10 cellular contexts compared by ENCODE assay signal in genomic region chr12:50926415-50926814, GRCh38. TPM values are rescaled to one million over a fixed set of nuclear protein-coding genes. Genes with fewer than 3 reads are reported as not detected.
DNase-seq lines count a peak whose midpoint lies in the region; ATAC-seq and TF ChIP-seq lines count a peak whose summit lies in the region.
"Had no signal": no experiment of that assay in that cellular context is flagged by ENCODE, and none has a peak within 500 bp of the region (broad histone marks: within the 10 kb centered on the region; RNA-seq: fewer than 3 reads in every experiment).

No MANE protein-coding gene starts in this region.

- H3K36me3 ChIP-seq in iPS-18a (ENCODE audit: control insufficient read depth, low read depth, low read length) (no peaks in the 10 kb centered on the region), skeletal muscle tissue (ENCODE audit: control insufficient read depth in 3 of 3, insufficient read depth in 3 of 3, low read length in 3 of 3) (peaks cover 5 to 20% (median 20%) of the 10 kb centered on the region in 3 donors)

- no peak for ATAC-seq in WTC11
- no peak for ATAC-seq in GM21576 (IDR thresholded peaks at IDR 0.05; ENCODE audit: unreplicated experiment)

- POLR2A ChIA-PET in WTC11 (lab: Charles Lee) = interaction anchor here (1.1 kb wide), 1 partner anchor 8 kb away, joined by 4 read pairs; no protein-coding TSS in a partner anchor

- peak overlapping the region; percentile 85 for H3K4me3 Mint-ChIP-seq in WTC11

- TF ChIP-seq CTCF in GM12865 (IDR thresholded peaks at IDR 0.05; ENCODE audit: insufficient read depth, low read depth, low read length, missing control alignments) (no peak), WTC11 (IDR thresholded peaks at IDR 0.05) (no peak)

- H3K27ac ChIP-seq in iPS-18a (ENCODE audit: low read length) = no peak overlapping the region
- H3K27ac ChIP-seq in skeletal muscle tissue (ENCODE audit: low read depth, low read length) = peak overlapping the region; percentile 86

- no peaks in the 10 kb centered on the region for H3K27me3 ChIP-seq in iPS-18a (ENCODE audit: control insufficient read depth, insufficient read depth, low read length)
- no peaks in the 10 kb centered on the region for H3K27me3 ChIP-seq in skeletal muscle tissue (ENCODE audit: control insufficient read depth in 3 of 3, insufficient read depth in 3 of 3, low read length in 3 of 3)

- no peaks in the 10 kb centered on the region for H3K9me3 Mint-ChIP-seq in WTC11

- peaks cover 7% of the 10 kb centered on the region; the same call in 1 of the 2 replicates for H3K36me3 Mint-ChIP-seq in WTC11

- H3K9me3 ChIP-seq in iPS-18a (ENCODE audit: control insufficient read depth, low read depth, low read length) (no peaks in the 10 kb centered on the region), skeletal muscle tissue (ENCODE audit: control insufficient read depth in 3 of 3, low read length in 3 of 3) (no peaks in the 10 kb centered on the region)

- peaks cover 73% of the 10 kb centered on the region for H3K4me1 Mint-ChIP-seq in WTC11

- CTCF ChIA-PET in WTC11 (lab: Charles Lee) = no interaction called here

- H3K4me3 ChIP-seq in GM12865 (ENCODE audit: low read depth, low read length) = peak overlapping the region; percentile 44; the same call in 1 of the 2 replicates
- H3K4me3 ChIP-seq in iPS-18a (ENCODE audit: low read length) = peak overlapping the region; percentile 25
- H3K4me3 ChIP-seq in skeletal muscle tissue (ENCODE audit: low read length in 3 of 3) = peak overlapping the region; percentile 68 to 98 (median 83)

- no peak for DNase-seq in GM12865 (ENCODE audit: low read depth)
- no peak for DNase-seq in WTC11 (ENCODE audit: low spot score)
- DNase-seq in GDM1 (lab: John Stamatoyannopoulos, UW) = no peak
- DNase-seq in NCI-H1417 (lab: John Stamatoyannopoulos, UW) = no peak
- DNase-seq in occipital lobe (lab: John Stamatoyannopoulos, UW) = no peak
- DNase-seq: activated CD4-positive, alpha-beta T cell treated with anti-CD3 and anti-CD28 coated beads, Interleukin-2, amount 50 U/mL, for 1 hour; NCI-H1694 had no signal

- H3K27ac Mint-ChIP-seq in WTC11 = no peak overlapping the region

- H3K4me1 ChIP-seq in iPS-18a (ENCODE audit: control insufficient read depth, low read depth, low read length) = peaks cover 40% of the 10 kb centered on the region
- H3K4me1 ChIP-seq in skeletal muscle tissue (ENCODE audit: control insufficient read depth in 3 of 3, insufficient read depth in 3 of 3, low read length in 3 of 3) = peaks cover 20 to 31% (median 26%) of the 10 kb centered on the region in 3 donors

- no peaks in the 10 kb centered on the region for H3K27me3 Mint-ChIP-seq in WTC11 (ENCODE audit: low read depth)

- H3K9ac ChIP-seq in iPS-18a (ENCODE audit: low read length) = no peak overlapping the region
- H3K9ac ChIP-seq in skeletal muscle tissue (ENCODE audit: low read depth in 1 of 3, low read length in 3 of 3) = peak overlapping the region; percentile 70 to 89 (median 79)

TF ChIP-seq in WTC11, 78 proteins besides CTCF, POLR2A, EP300 and RAD21:
- TF ChIP-seq GRHL2 (CRISPR knock-in tag; IDR thresholded peaks at IDR 0.05; ENCODE audit: insufficient replicate concordance, severe bottlenecking) (no peak), CREM (CRISPR knock-in tag; IDR thresholded peaks at IDR 0.05) (no peak), GABPB1 (CRISPR knock-in tag; IDR thresholded peaks at IDR 0.05) (no peak)

RNA-seq across cellular contexts. Expression of gene HIGD1C, which starts 25.9 kb away (rescaled TPM):
- total RNA-seq in WTC11 (2021) (not detected in 3 replicates), skeletal muscle tissue (not detected), occipital lobe (not detected)

Comparison
In these comparisons a context has a peak if more than half of its experiments do, and no peak if none do; other contexts are left out.
1. H3K4me3 ChIP-seq: peak in every context shown above with its lines; median percentile 83 in skeletal muscle tissue; 44 in GM12865; 25 in iPS-18a.